ENCODE assay signal across 1 cellular context in genomic region chr14:75427482-75428229, GRCh38.
A peak's percentile ranks its signal among the peaks of the same experiment; 100 is the strongest.
TF ChIP-seq lines count a peak whose summit lies in the region.

Gene JDP2 (plus strand): TSS chr14:75428022. CDS start chr14:75437921, 9,899 bp downstream.

TF ChIP-seq in HepG2, 621 proteins besides CTCF, POLR2A, EP300 and RAD21 (continued from another document and continues in another):
- TF ChIP-seq ZNF691 (CRISPR knock-in tag; IDR thresholded peaks at IDR 0.05; ENCODE audit: borderline replicate concordance, low read depth), result peak; percentile 54; the same call in 1 of the 2 replicates
- TF ChIP-seq ZNF552 (CRISPR knock-in tag; IDR thresholded peaks at IDR 0.05; ENCODE audit: borderline replicate concordance), result no peak
- no peak for TF ChIP-seq ZNF670 (CRISPR knock-in tag; IDR thresholded peaks at IDR 0.05; ENCODE audit: borderline replicate concordance)
- no peak for TF ChIP-seq ZIK1 (CRISPR knock-in tag; IDR thresholded peaks at IDR 0.05; ENCODE audit: borderline replicate concordance, low read depth)
- TF ChIP-seq ZMAT3 (CRISPR knock-in tag; conservative IDR thresholded peaks at IDR 0.05), result no peak
- TF ChIP-seq TFE3 (CRISPR knock-in tag; IDR thresholded peaks at IDR 0.05), result no peak
- TF ChIP-seq ZNF770 (CRISPR knock-in tag; IDR thresholded peaks at IDR 0.05), result 0 out of 2 replicates have a peak, but pooled peaks have one; percentile 21
- TF ChIP-seq ZNF12 (CRISPR knock-in tag; IDR thresholded peaks at IDR 0.05), result 0 out of 2 replicates have a peak, but pooled peaks have one; percentile 30
- no peak for TF ChIP-seq ZFP36L2 (CRISPR knock-in tag; IDR thresholded peaks at IDR 0.05)
- TF ChIP-seq ZNF44 (CRISPR knock-in tag; IDR thresholded peaks at IDR 0.05), result no peak
- no peak for TF ChIP-seq NFAT5 (CRISPR knock-in tag; IDR thresholded peaks at IDR 0.05)
- no peak for TF ChIP-seq TCF7 (IDR thresholded peaks at IDR 0.05; ENCODE audit: low read depth)
- TF ChIP-seq ZNF709 (CRISPR knock-in tag; IDR thresholded peaks at IDR 0.05), result peak; percentile 60
- TF ChIP-seq ZNF276 (CRISPR knock-in tag; IDR thresholded peaks at IDR 0.05; ENCODE audit: low read depth), result no peak
- no peak for TF ChIP-seq AKNA (CRISPR knock-in tag; IDR thresholded peaks at IDR 0.05; ENCODE audit: borderline replicate concordance)
- TF ChIP-seq ARNT2 (CRISPR knock-in tag; IDR thresholded peaks at IDR 0.05; ENCODE audit: low read depth), result no peak
- TF ChIP-seq SAP130 (CRISPR knock-in tag; IDR thresholded peaks at IDR 0.05; ENCODE audit: low read depth), result peak; percentile 66
- TF ChIP-seq ZBTB33 (CRISPR knock-in tag; IDR thresholded peaks at IDR 0.05), result no peak
- peak; percentile 49; the same call in 1 of the 2 replicates for TF ChIP-seq SKIL (CRISPR knock-in tag; IDR thresholded peaks at IDR 0.05; ENCODE audit: borderline replicate concordance)
- TF ChIP-seq HNRNPLL (IDR thresholded peaks at IDR 0.05; ENCODE audit: low read depth, low read length, poor library complexity, severe bottlenecking), result peak; percentile 53
- peak; percentile 65 for TF ChIP-seq ZNF263 (CRISPR knock-in tag; IDR thresholded peaks at IDR 0.05)
- TF ChIP-seq NR2F1 (CRISPR knock-in tag; IDR thresholded peaks at IDR 0.05), result 0 out of 4 replicates have a peak, but pooled peaks of 1 of the 2 experiments have one; percentile 26
- TF ChIP-seq ZSCAN21 (CRISPR knock-in tag; IDR thresholded peaks at IDR 0.05; ENCODE audit: borderline replicate concordance), result no peak
- TF ChIP-seq HNF4A (CRISPR knock-in tag; IDR thresholded peaks at IDR 0.05), result no peak
- TF ChIP-seq NR2C2 (CRISPR knock-in tag; IDR thresholded peaks at IDR 0.05; ENCODE audit: borderline replicate concordance), result peak; percentile 47; the same call in 1 of the 2 replicates
- no peak for TF ChIP-seq PTBP1 (IDR thresholded peaks at IDR 0.05; ENCODE audit: low read depth, low read length, poor library complexity, severe bottlenecking)
- peak; percentile 70; the same call in 1 of the 2 replicates for TF ChIP-seq CBFB (CRISPR knock-in tag; IDR thresholded peaks at IDR 0.05)
- peak; percentile 64 for TF ChIP-seq CEBPB (IDR thresholded peaks at IDR 0.05; ENCODE audit: borderline replicate concordance, low read depth, low read length)
- no peak for TF ChIP-seq ZBTB26 (CRISPR knock-in tag; IDR thresholded peaks at IDR 0.05; ENCODE audit: borderline replicate concordance)
